31 cellular contexts compared by ENCODE assay signal in genomic region chrX:134472041-134472440, GRCh38. TPM values are rescaled to one million over a fixed set of nuclear protein-coding genes. Genes with fewer than 3 reads are reported as not detected.
DNase-seq lines count a peak whose midpoint lies in the region; ATAC-seq lines count a peak whose summit lies in the region.
"Had no signal": no experiment of that assay in that cellular context is flagged by ENCODE, and none has a peak within 500 bp of the region (broad histone marks: within the 10 kb centered on the region; RNA-seq: fewer than 3 reads in every experiment).

No MANE protein-coding gene starts in this region.

- no peak for ATAC-seq in HG03354 (IDR thresholded peaks at IDR 0.05; ENCODE audit: poor library complexity, severe bottlenecking, unreplicated experiment)
- ATAC-seq: A549; CD8-positive, alpha-beta T cell had no signal

- H2BK120ac ChIP-seq in trophoblast cell (ENCODE audit: insufficient read depth, low read length, poor library complexity): no peak overlapping the region

- H3K9me3 Mint-ChIP-seq in activated naive CD4-positive, alpha-beta T cell treated with anti-CD3 and anti-CD28 coated beads, Interleukin-2, amount 50 U/mL, for 24 hours: no peaks in the 10 kb centered on the region
- H3K9me3 Mint-ChIP-seq in activated naive CD4-positive, alpha-beta T cell treated with anti-CD3 and anti-CD28 coated beads, Interleukin-2, amount 10 ng/mL, durations not matched to agents 7 days and 5 days: no peaks in the 10 kb centered on the region
- H3K9me3 Mint-ChIP-seq: CD14-positive monocyte; CD4-positive, alpha-beta memory T cell; CD4-positive, alpha-beta T cell; CD4-positive, CD25-positive, alpha-beta regulatory T cell; CD8-positive, alpha-beta memory T cell; CD8-positive, alpha-beta T cell had no signal

- no peak overlapping the region for H3K4me3 Mint-ChIP-seq in activated naive CD4-positive, alpha-beta T cell treated with anti-CD3 and anti-CD28 coated beads, Interleukin-2, amount 50 U/mL, for 24 hours
- H3K4me3 Mint-ChIP-seq in activated naive CD4-positive, alpha-beta T cell treated with anti-CD3 and anti-CD28 coated beads, Interleukin-2, amount 10 ng/mL, durations not matched to agents 7 days and 5 days: no peak overlapping the region
- H3K4me3 Mint-ChIP-seq: B cell; CD14-positive monocyte; CD4-positive, alpha-beta memory T cell; CD4-positive, alpha-beta T cell; CD4-positive, CD25-positive, alpha-beta regulatory T cell; CD8-positive, alpha-beta memory T cell; CD8-positive, alpha-beta T cell had no signal

- H3K4me1 ChIP-seq in trophoblast cell (ENCODE audit: control insufficient read depth in 1 of 2, insufficient read depth in 2 of 2, low read length in 2 of 2): no peaks in the 10 kb centered on the region
- H3K4me1 ChIP-seq: BE2C, BLaER1, Caco-2 had no signal

- no peak overlapping the region for H4K91ac ChIP-seq in trophoblast cell (ENCODE audit: low read depth, low read length)

- no peaks in the 10 kb centered on the region for H3K79me1 ChIP-seq in trophoblast cell (ENCODE audit: low read length)

- H2AK5ac ChIP-seq in trophoblast cell (ENCODE audit: low read length): no peak overlapping the region

- no peak overlapping the region for H3K27ac ChIP-seq in trophoblast cell (ENCODE audit: low read depth, low read length)
- H3K27ac ChIP-seq: 22Rv1; A549; BLaER1; BLaER1 treated with 17β-estradiol and CSF1 and Interleukin-3, amounts not matched to agents 10 nM and 100 nM; C4-2B had no signal

- H3K14ac ChIP-seq in trophoblast cell (ENCODE audit: low read length): no peak overlapping the region

- peak overlapping the region; percentile 30 for H3K27ac Mint-ChIP-seq in activated naive CD4-positive, alpha-beta T cell treated with anti-CD3 and anti-CD28 coated beads, Interleukin-2, amount 50 U/mL, for 24 hours
- H3K27ac Mint-ChIP-seq in activated naive CD4-positive, alpha-beta T cell treated with anti-CD3 and anti-CD28 coated beads, Interleukin-2, amount 10 ng/mL, durations not matched to agents 7 days and 5 days: no peak overlapping the region
- H3K27ac Mint-ChIP-seq: B cell; CD4-positive, alpha-beta memory T cell; CD4-positive, alpha-beta T cell; CD8-positive, alpha-beta T cell had no signal

- H3K9ac ChIP-seq in trophoblast cell (ENCODE audit: low read length): no peak overlapping the region
- H3K9ac ChIP-seq: BLaER1; BLaER1 treated with 17β-estradiol and CSF1 and Interleukin-3, amounts not matched to agents 10 nM and 100 nM had no signal

- H3K23ac ChIP-seq in trophoblast cell (ENCODE audit: low read length): no peak overlapping the region

- no peak overlapping the region for H3K4me3 ChIP-seq in trophoblast cell (ENCODE audit: low read depth, low read length)
- H3K4me3 ChIP-seq: A549; BLaER1; BLaER1 treated with 17β-estradiol and CSF1 and Interleukin-3, amounts not matched to agents 10 nM and 100 nM had no signal

- no peaks in the 10 kb centered on the region for H3K9me3 ChIP-seq in trophoblast cell (ENCODE audit: insufficient read depth, low read depth, low read length)
- H3K9me3 ChIP-seq: A549; BE2C; BLaER1; BLaER1 treated with 17β-estradiol and CSF1 and Interleukin-3, amounts not matched to agents 10 nM and 100 nM; Caco-2 had no signal

- no peaks in the 10 kb centered on the region for H3K79me2 ChIP-seq in trophoblast cell (ENCODE audit: control insufficient read depth, insufficient read depth, low read length, poor library complexity)

- no peak overlapping the region for H3K18ac ChIP-seq in trophoblast cell (ENCODE audit: low read length)

- H3K36me3 Mint-ChIP-seq in activated naive CD4-positive, alpha-beta T cell treated with anti-CD3 and anti-CD28 coated beads, Interleukin-2, amount 50 U/mL, for 24 hours: peaks cover 4% of the 10 kb centered on the region
- peaks cover 10% of the 10 kb centered on the region for H3K36me3 Mint-ChIP-seq in activated naive CD4-positive, alpha-beta T cell treated with anti-CD3 and anti-CD28 coated beads, Interleukin-2, amount 10 ng/mL, durations not matched to agents 7 days and 5 days

- no peaks in the 10 kb centered on the region for H3K27me3 ChIP-seq in trophoblast cell (ENCODE audit: insufficient read depth, low read length)
- H3K27me3 ChIP-seq: BE2C had no signal

- no peak overlapping the region for H2BK12ac ChIP-seq in trophoblast cell (ENCODE audit: low read length)

- CTCF ChIA-PET in activated naive CD4-positive, alpha-beta T cell treated with anti-CD3 and anti-CD28 coated beads, Interleukin-2, amount 10 ng/mL, durations not matched to agents 7 days and 5 days (lab: Charles Lee): no interaction called here

- H3K36me3 ChIP-seq in trophoblast cell (ENCODE audit: control insufficient read depth in 1 of 2, insufficient read depth in 2 of 2, low read length in 2 of 2): no peaks in the 10 kb centered on the region

- peaks cover 5% of the 10 kb centered on the region for H3K4me1 Mint-ChIP-seq in activated naive CD4-positive, alpha-beta T cell treated with anti-CD3 and anti-CD28 coated beads, Interleukin-2, amount 50 U/mL, for 24 hours
- H3K4me1 Mint-ChIP-seq in activated naive CD4-positive, alpha-beta T cell treated with anti-CD3 and anti-CD28 coated beads, Interleukin-2, amount 10 ng/mL, durations not matched to agents 7 days and 5 days: peaks cover 4% of the 10 kb centered on the region
- H3K4me1 Mint-ChIP-seq: B cell had no signal

- H4K8ac ChIP-seq in trophoblast cell (ENCODE audit: low read depth, low read length): no peak overlapping the region

- DNase-seq in activated naive CD4-positive, alpha-beta T cell treated with anti-CD3 and anti-CD28 coated beads, Interleukin-2, amount 10 ng/mL, durations not matched to agents 7 days and 5 days: no peak
- DNase-seq in trophoblast cell: peak; percentile 67 to 89
- DNase-seq: 8988T; ACHN; AML-193; BE2C; C1 segment of cervical spinal cord; Caco-2; Calu3; CD4-positive, alpha-beta memory T cell; CD4-positive, alpha-beta T cell; CD4-positive, CD25-positive, alpha-beta regulatory T cell; CD8-positive, alpha-beta memory T cell; CD8-positive, alpha-beta T cell; COR-L47; DMS 273 treated with DMSO at 0.1 percent for 48 hours; DMS153; DMS53; DMS79; DMS79 treated with DMSO at 0.1 percent for 48 hours; DND-41; EL had no signal

- H3K4ac ChIP-seq in trophoblast cell (ENCODE audit: low read depth, low read length): no peak overlapping the region

- H3K4me2 ChIP-seq in trophoblast cell (ENCODE audit: low read length): no peak overlapping the region
- H3K4me2 ChIP-seq: A549; BLaER1; BLaER1 treated with 17β-estradiol and CSF1 and Interleukin-3, amounts not matched to agents 10 nM and 100 nM had no signal

- no CpG with 5 or more reads among the region's 6 CpGs for WGBS in trophoblast cell (ENCODE audit: extremely low coverage, insufficient coverage, insufficient read length)

- H2AFZ ChIP-seq in trophoblast cell (ENCODE audit: insufficient read depth, low read length, poor library complexity): no peak overlapping the region

- no peak overlapping the region for H4K12ac ChIP-seq in trophoblast cell (ENCODE audit: low read depth, low read length)

- no peaks in the 10 kb centered on the region for H3K27me3 Mint-ChIP-seq in activated naive CD4-positive, alpha-beta T cell treated with anti-CD3 and anti-CD28 coated beads, Interleukin-2, amount 50 U/mL, for 24 hours
- H3K27me3 Mint-ChIP-seq in activated naive CD4-positive, alpha-beta T cell treated with anti-CD3 and anti-CD28 coated beads, Interleukin-2, amount 10 ng/mL, durations not matched to agents 7 days and 5 days: no peaks in the 10 kb centered on the region
- H3K27me3 Mint-ChIP-seq: B cell; CD4-positive, alpha-beta memory T cell; CD4-positive, alpha-beta T cell; CD4-positive, CD25-positive, alpha-beta regulatory T cell had no signal

- H2BK5ac ChIP-seq in trophoblast cell (ENCODE audit: low read depth, low read length, poor library complexity): no peak overlapping the region

RNA-seq across cellular contexts. Expression of gene HPRT1, which starts 12.1 kb away (rescaled TPM):
- polyA plus RNA-seq in trophoblast cell (2013): 9.4 and 11.1 TPM in 2 replicates
